13 cellular contexts compared by ENCODE assay signal in the genomic region with DNA sequence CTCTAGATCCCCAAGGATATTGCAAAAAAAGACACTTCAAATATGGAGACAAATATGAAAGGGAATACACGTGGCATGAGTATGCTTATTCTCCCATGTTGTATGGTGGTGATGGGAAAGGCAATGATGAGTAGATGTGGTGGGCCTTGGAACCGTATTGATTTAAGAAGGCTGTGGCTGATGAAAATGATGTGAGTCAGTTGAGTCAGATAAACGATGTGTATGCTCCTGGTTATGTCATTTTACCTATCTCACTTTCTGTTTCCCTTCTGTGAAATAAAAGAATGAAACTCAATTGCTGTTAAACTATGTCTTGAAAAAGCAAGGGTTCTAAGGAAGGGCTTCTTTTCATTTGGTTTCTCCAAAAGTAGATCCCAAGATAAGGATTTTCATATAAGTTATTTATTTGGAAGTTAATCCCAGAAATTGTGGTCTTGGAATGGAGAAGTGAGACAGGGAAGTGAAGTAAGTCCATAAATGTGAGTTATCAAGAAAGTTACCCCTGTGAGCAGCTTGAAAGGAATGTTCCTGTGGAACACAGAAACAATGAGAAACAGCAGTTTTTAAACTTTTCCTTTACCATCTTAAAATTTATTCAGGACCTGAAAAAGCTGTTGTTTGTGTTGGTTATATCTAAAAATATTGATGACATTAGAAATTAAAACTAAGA.
A peak's percentile ranks its signal among the peaks of the same experiment; 100 is the strongest.
DNase-seq lines count a peak whose midpoint lies in the region; ATAC-seq, FAIRE-seq and TF ChIP-seq lines count a peak whose summit lies in the region.
"Had no signal": no experiment of that assay in that cellular context is flagged by ENCODE, and none has a peak within 500 bp of the region (broad histone marks: within the 10 kb centered on the region; RNA-seq: fewer than 3 reads in every experiment).

No MANE protein-coding gene starts in this region.

- FAIRE-seq in RCC 7860 (lab: Jason Lieb, UNC) = peak; percentile 80
- FAIRE-seq: endometrium had no signal

- WGBS in thyroid gland, 2 donors = 87 to 89% methylated on average over 3 of the region's 3 CpGs

- no peaks in the 10 kb centered on the region for H3K4me1 ChIP-seq in thyroid gland
- H3K4me1 ChIP-seq: SJCRH30 had no signal

- H3K27ac ChIP-seq in thyroid gland = no peak overlapping the region
- H3K27ac ChIP-seq: SJCRH30 had no signal

- no peak for TF ChIP-seq CTCF in fibroblast of the aortic adventitia (IDR thresholded peaks at IDR 0.05; ENCODE audit: insufficient read depth, low read length)
- no peak for TF ChIP-seq CTCF in thyroid gland (IDR thresholded peaks at IDR 0.05)

- intact Hi-C loops in thyroid gland (cut with DNase I) = no loop called here

- no peaks in the 10 kb centered on the region for H3K9me3 ChIP-seq in thyroid gland

- no peaks in the 10 kb centered on the region for H3K27me3 ChIP-seq in thyroid gland
- H3K27me3 ChIP-seq: SJCRH30 had no signal

- no peaks in the 10 kb centered on the region for H3K36me3 ChIP-seq in thyroid gland
- H3K36me3 ChIP-seq: SJCRH30 had no signal

- ATAC-seq in GM18511 (IDR thresholded peaks at IDR 0.05; ENCODE audit: unreplicated experiment) = peak; percentile 44
- ATAC-seq in GM21619 (IDR thresholded peaks at IDR 0.05; ENCODE audit: unreplicated experiment) = peak; percentile 76
- ATAC-seq in HG03460 (IDR thresholded peaks at IDR 0.05; ENCODE audit: unreplicated experiment) = no peak

- DNase-seq in RCC 7860 (ENCODE audit: low spot score) (peak; percentile 87), fibroblast of the aortic adventitia (ENCODE audit: low read depth) (peak; percentile 69), cerebellum (ENCODE audit: low spot score) (no peak), NCI-H187 treated with DMSO at 0.1 percent for 48 hours (lab: John Stamatoyannopoulos, UW) (no peak), thyroid gland (no peak)
- DNase-seq: DMS153, naive B cell, NCI-H2227 treated with DMSO at 0.1 percent for 48 hours, SJCRH30 had no signal

- TF ChIP-seq POLR2A in thyroid gland (IDR thresholded peaks at IDR 0.05) = no peak

- H3K4me3 ChIP-seq in fibroblast of the aortic adventitia (ENCODE audit: low read depth, low read length) (no peak overlapping the region), thyroid gland (replicated peaks in 1 of 3) (no peak overlapping the region)
- H3K4me3 ChIP-seq: SJCRH30 had no signal

Comparison
In these comparisons a context has a peak if more than half of its experiments do, and no peak if none do; other contexts are left out.
1. DNase-seq: peak in RCC 7860 (single experiment) and fibroblast of the aortic adventitia (single experiment); none in cerebellum (single experiment), NCI-H187 treated with DMSO at 0.1 percent for 48 hours (single experiment) and thyroid gland (0 of 2).